In genomic region chr17:7573324-7574080, GRCh38 we compare ENCODE assay signal across 8 cellular contexts. TPM values are rescaled to one million over a fixed set of nuclear protein-coding genes. Genes with fewer than 3 reads are reported as not detected.
A peak's percentile ranks its signal among the peaks of the same experiment; 100 is the strongest.
DNase-seq lines count a peak whose midpoint lies in the region; ATAC-seq and TF ChIP-seq lines count a peak whose summit lies in the region.

No MANE protein-coding gene starts in this region.

- H3K79me2 ChIP-seq in KMS-11 (ENCODE audit: insufficient read depth, low read depth) (peaks cover 31% of the 10 kb centered on the region), neural progenitor cell (ENCODE audit: low read depth) (peaks cover 50% of the 10 kb centered on the region)

- no peaks in the 10 kb centered on the region for H3K9me3 ChIP-seq in neural progenitor cell (ENCODE audit: low read depth)

- peak overlapping the region; percentile 90 for H3K9ac ChIP-seq in KMS-11
- peak overlapping the region; percentile 92 for H3K9ac ChIP-seq in neural progenitor cell

- H3K4me3 ChIP-seq in GM12875 (ENCODE audit: low read depth, low read length) (peak overlapping the region; percentile 99), KMS-11 (IDR thresholded peaks at IDR 0.05; ENCODE audit: insufficient read depth, low read depth, low read length) (no peak overlapping the region), neural progenitor cell (peak overlapping the region; percentile 86)

- H2AFZ ChIP-seq in KMS-11 (ENCODE audit: low read depth) (no peak overlapping the region), neural progenitor cell (replicated peaks) (no peak overlapping the region)

- H3K36me3 Mint-ChIP-seq in neural progenitor cell: peaks cover 52% of the 10 kb centered on the region

- peaks cover 11% of the 10 kb centered on the region for H3K4me1 ChIP-seq in KMS-11 (ENCODE audit: low read depth, poor library complexity, severe bottlenecking)
- peaks cover 9% of the 10 kb centered on the region for H3K4me1 ChIP-seq in foreskin keratinocyte
- peaks cover 17% of the 10 kb centered on the region for H3K4me1 ChIP-seq in neural progenitor cell

- DNase-seq in SIG-M5 treated with dmso at 0.1 percent for 504 hours (lab: John Stamatoyannopoulos, UW; ENCODE audit: unreplicated experiment) (peak; percentile 92), activated gamma-delta T cell treated with Interleukin-2 at 50 U/mL for 16 hours (peak; percentile 91), foreskin keratinocyte (peak; percentile 58 to 73), neural progenitor cell (ENCODE audit: low spot score) (peak; percentile 94)
- DNase-seq in stimulated activated naive CD8-positive, alpha-beta T cell treated with anti-CD3 and anti-CD28 coated beads, Interleukin-15, amount 100 ng/mL, for 72 hours: peak; percentile 88 to 92

- H3K4me2 ChIP-seq in KMS-11 (peak overlapping the region; percentile 36; the same call in 1 of the 2 replicates), neural progenitor cell (peak overlapping the region; percentile 93)

- no peaks in the 10 kb centered on the region for H4K20me1 ChIP-seq in KMS-11 (ENCODE audit: insufficient read depth)
- peaks cover 58% of the 10 kb centered on the region for H4K20me1 ChIP-seq in neural progenitor cell (ENCODE audit: low read depth)

- H3K4me3 Mint-ChIP-seq in neural progenitor cell: peak overlapping the region; percentile 100
- peak overlapping the region; percentile 98 to 99 for H3K4me3 Mint-ChIP-seq in stimulated activated naive CD8-positive, alpha-beta T cell treated with anti-CD3 and anti-CD28 coated beads, Interleukin-15, amount 100 ng/mL, for 72 hours

- TF ChIP-seq CTCF in GM12875 (IDR thresholded peaks at IDR 0.05; ENCODE audit: borderline replicate concordance, insufficient read depth, low read depth, low read length) (no peak), KMS-11 (conservative IDR thresholded peaks at IDR 0.05; ENCODE audit: low read depth, low read length) (no peak), foreskin keratinocyte (conservative IDR thresholded peaks at IDR 0.05) (no peak), neural progenitor cell (IDR thresholded peaks at IDR 0.05) (no peak)

- ATAC-seq in foreskin keratinocyte (peak; percentile 23), GM21528 (IDR thresholded peaks at IDR 0.05; ENCODE audit: low FRiP score, unreplicated experiment) (no peak)
- peak; percentile 64 for ATAC-seq in stimulated activated naive CD8-positive, alpha-beta T cell treated with anti-CD3 and anti-CD28 coated beads, Interleukin-15, amount 100 ng/mL, for 72 hours

- peak overlapping the region; percentile 99 for H3K27ac Mint-ChIP-seq in neural progenitor cell
- H3K27ac Mint-ChIP-seq in stimulated activated naive CD8-positive, alpha-beta T cell treated with anti-CD3 and anti-CD28 coated beads, Interleukin-15, amount 100 ng/mL, for 72 hours: peak overlapping the region; percentile 100

- peaks cover 66% of the 10 kb centered on the region for H3F3A ChIP-seq in neural progenitor cell (ENCODE audit: low read depth)

- H3K27me3 Mint-ChIP-seq in neural progenitor cell (ENCODE audit: insufficient read depth, low read depth): peaks cover 13% of the 10 kb centered on the region
- H3K27me3 Mint-ChIP-seq in stimulated activated naive CD8-positive, alpha-beta T cell treated with anti-CD3 and anti-CD28 coated beads, Interleukin-15, amount 100 ng/mL, for 72 hours: no peaks in the 10 kb centered on the region

- H3K36me3 ChIP-seq in KMS-11 (ENCODE audit: insufficient read depth): no peaks in the 10 kb centered on the region
- peaks cover 17% of the 10 kb centered on the region for H3K36me3 ChIP-seq in neural progenitor cell

- peaks cover 39% of the 10 kb centered on the region for H3K4me1 Mint-ChIP-seq in neural progenitor cell
- peaks cover 87% of the 10 kb centered on the region for H3K4me1 Mint-ChIP-seq in stimulated activated naive CD8-positive, alpha-beta T cell treated with anti-CD3 and anti-CD28 coated beads, Interleukin-15, amount 100 ng/mL, for 72 hours

- H3K9me3 Mint-ChIP-seq in neural progenitor cell: no peaks in the 10 kb centered on the region
- no peaks in the 10 kb centered on the region for H3K9me3 Mint-ChIP-seq in stimulated activated naive CD8-positive, alpha-beta T cell treated with anti-CD3 and anti-CD28 coated beads, Interleukin-15, amount 100 ng/mL, for 72 hours

- H3K27me3 ChIP-seq in KMS-11 (ENCODE audit: insufficient read depth, low read depth) (no peaks in the 10 kb centered on the region), foreskin keratinocyte (no peaks in the 10 kb centered on the region), neural progenitor cell (no peaks in the 10 kb centered on the region)

- H3K27ac ChIP-seq in KMS-11: peak overlapping the region; percentile 73
- H3K27ac ChIP-seq in foreskin keratinocyte: peak overlapping the region; percentile 78
- peak overlapping the region; percentile 65 for H3K27ac ChIP-seq in neural progenitor cell

RNA-seq across cellular contexts. Expression of gene CD68, which starts 5.9 kb away (rescaled TPM):
- total RNA-seq in foreskin keratinocyte (20.1 and 21.4 TPM in 2 replicates), neural progenitor cell (ENCODE audit: low replicate concordance) (0.95 TPM in 1 of 2 replicates, not detected in the other)
- polyA plus RNA-seq in foreskin keratinocyte: 21.0 and 23.7 TPM in 2 replicates

RNA-seq across cellular contexts. Expression of gene MPDU1, which starts 10.2 kb away (rescaled TPM):
- total RNA-seq in foreskin keratinocyte (56.6 and 62.8 TPM in 2 replicates), neural progenitor cell (ENCODE audit: low replicate concordance) (167 and 177 TPM in 2 replicates)
- 67.3 and 77.8 TPM in 2 replicates for polyA plus RNA-seq in foreskin keratinocyte

RNA-seq across cellular contexts. Expression of gene SENP3, which starts 11.8 kb away (rescaled TPM):
- 89.6 and 102 TPM in 2 replicates for total RNA-seq in foreskin keratinocyte
- polyA plus RNA-seq in foreskin keratinocyte: 84.1 and 103 TPM in 2 replicates
- 87.9 and 91.6 TPM in 2 replicates for total RNA-seq in neural progenitor cell (ENCODE audit: low replicate concordance)

RNA-seq across cellular contexts. Expression of gene TNFSF13, which starts 15.0 kb away (rescaled TPM):
- 2.4 and 2.6 TPM in 2 replicates for total RNA-seq in foreskin keratinocyte
- 2.3 and 3.4 TPM in 2 replicates for polyA plus RNA-seq in foreskin keratinocyte
- total RNA-seq in neural progenitor cell (ENCODE audit: low replicate concordance): 0.37 TPM in 1 of 2 replicates, not detected in the other

RNA-seq across cellular contexts. Expression of gene SOX15, which starts 16.4 kb away (rescaled TPM):
- 176 and 179 TPM in 2 replicates for total RNA-seq in foreskin keratinocyte
- polyA plus RNA-seq in foreskin keratinocyte: 263 and 273 TPM in 2 replicates
- 0.51 and 7.6 TPM in 2 replicates for total RNA-seq in neural progenitor cell (ENCODE audit: low replicate concordance)

Comparison
In these comparisons a context has a peak if more than half of its experiments do, and no peak if none do; other contexts are left out.
1. RNA of gene CD68, which starts 5.9 kb away (total RNA-seq): 20.1 to 21.4 TPM in foreskin keratinocyte; 0.95 TPM in neural progenitor cell; every median in the first group is over 10 times any median in the second.
2. Peak in every context shown above with its lines, with median percentiles within 50 percentile points of each other: H3K27ac ChIP-seq and DNase-seq.